In genomic region chr11:101916422-101916821, GRCh38 we compare ENCODE assay signal across 9 cellular contexts. TPM values are rescaled to one million over a fixed set of nuclear protein-coding genes. Genes with fewer than 3 reads are reported as not detected.
DNase-seq lines count a peak whose midpoint lies in the region; ATAC-seq and TF ChIP-seq lines count a peak whose summit lies in the region.
"Had no signal": no experiment of that assay in that cellular context is flagged by ENCODE, and none has a peak within 500 bp of the region (broad histone marks: within the 10 kb centered on the region; RNA-seq: fewer than 3 reads in every experiment).

TSS of gene ANGPTL5 (minus strand) at chr11:101916522. CDS start at chr11:101907909, 8,613 bp downstream.

- DNase-seq in CD14-positive monocyte (ENCODE audit: low spot score) (no peak), PC-9 (peak in 1 of 2 experiments; percentile 17), epithelial cell of prostate (ENCODE audit: low read depth, low spot score) (no peak), osteocyte (ENCODE audit: extremely low spot score, unreplicated experiment) (no peak), NCI-H510A treated with DMSO at 0.1 percent for 48 hours (lab: John Stamatoyannopoulos, UW) (no peak), LoVo (ENCODE audit: low spot score) (no peak), NCI-H2227 (lab: John Stamatoyannopoulos, UW; ENCODE audit: unreplicated experiment) (no peak)

- H3K36me3 Mint-ChIP-seq in CD14-positive monocyte (no peaks in the 10 kb centered on the region), osteocyte (ENCODE audit: unreplicated experiment) (no peaks in the 10 kb centered on the region)

- peak within 1 kb of the TSS; percentile 89 for H2AFZ ChIP-seq in PC-9

- no peaks in the 10 kb centered on the region for H3K27me3 ChIP-seq in PC-9 (ENCODE audit: insufficient read depth, low read depth)

- peaks cover 28% of the 10 kb centered on the region for H3K4me1 ChIP-seq in PC-9 (replicated peaks; ENCODE audit: insufficient read depth)

- POLR2A ChIA-PET in PC-9 (lab: Charles Lee; ENCODE audit: unreplicated experiment) = no interaction called here

- H3K9me2 ChIP-seq in PC-9 (ENCODE audit: insufficient read depth) = no peaks in the 10 kb centered on the region

- H3K27ac Mint-ChIP-seq in CD14-positive monocyte = peak within 1 kb of the TSS; percentile 72 to 93 (median 89)
- peak within 1 kb of the TSS; percentile 97 for H3K27ac Mint-ChIP-seq in osteocyte (ENCODE audit: unreplicated experiment)

- H3K4me3 Mint-ChIP-seq in CD14-positive monocyte = peak within 1 kb of the TSS; percentile 83 to 92
- peak within 1 kb of the TSS; percentile 93 for H3K4me3 Mint-ChIP-seq in osteocyte (ENCODE audit: unreplicated experiment)

- H3K4me1 Mint-ChIP-seq in CD14-positive monocyte (peaks cover 24% of the 10 kb centered on the region), osteocyte (ENCODE audit: unreplicated experiment) (peaks cover 52% of the 10 kb centered on the region)

- peaks cover 2 to 18% (median 11%) of the 10 kb centered on the region in 3 donors for H3K27me3 Mint-ChIP-seq in CD14-positive monocyte (ENCODE audit: low read depth in 3 of 3)
- no peaks in the 10 kb centered on the region for H3K27me3 Mint-ChIP-seq in osteocyte (ENCODE audit: unreplicated experiment)

- CTCF ChIA-PET in PC-9 (lab: Charles Lee) = no interaction called here

- H3K4me3 ChIP-seq in PC-9 = peak within 1 kb of the TSS; percentile 69

- H3F3A ChIP-seq in PC-9 (ENCODE audit: insufficient read depth, low read depth) = peaks cover 21% of the 10 kb centered on the region; the same call in 1 of the 2 replicates

- BruUV-seq in PC-9 (replicated peaks; lab: Mats Ljungman, UMichigan) = no TSS peak

- peak within 1 kb of the TSS; percentile 82 for H3K4me2 ChIP-seq in PC-9

- no peak for ATAC-seq in HG03571 (IDR thresholded peaks at IDR 0.05; ENCODE audit: unreplicated experiment)

- H4K20me1 ChIP-seq in PC-9 (ENCODE audit: insufficient read depth) = no peaks in the 10 kb centered on the region

- intact Hi-C loops in CD14-positive monocyte (cut with micrococcal nuclease) (no loop called here), PC-9 (cut with micrococcal nuclease; ENCODE audit: unreplicated experiment) (loop anchor here (5.0 kb wide), 1 partner anchor 91 kb away; no protein-coding TSS in a partner anchor)

- H3K27ac ChIP-seq in PC-9 (peak within 1 kb of the TSS; percentile 65), epithelial cell of prostate (peak within 1 kb of the TSS; percentile 68)

- TF ChIP-seq CTCF in CD14-positive monocyte (IDR thresholded peaks at IDR 0.05) (no peak), PC-9 (conservative IDR thresholded peaks at IDR 0.05) (no peak), osteocyte (IDR thresholded peaks at IDR 0.05) (no peak)

- H3K79me2 ChIP-seq in PC-9 (ENCODE audit: low read depth) = 0 out of 2 replicates have a peak, but pooled peaks cover 4% of the 10 kb centered on the region

- no peaks in the 10 kb centered on the region for H3K9me3 ChIP-seq in PC-9 (ENCODE audit: insufficient read depth, low read depth)

- H3K9me3 Mint-ChIP-seq in CD14-positive monocyte = peaks cover 0 to 6% (median 0%) of the 10 kb centered on the region in 7 donors
- no peaks in the 10 kb centered on the region for H3K9me3 Mint-ChIP-seq in osteocyte (ENCODE audit: unreplicated experiment)

- no peaks in the 10 kb centered on the region for H3K36me3 ChIP-seq in PC-9 (ENCODE audit: low read depth)

RNA-seq across cellular contexts. Expression of gene ANGPTL5, which starts in this region (rescaled TPM):
- polyA plus RNA-seq in CD14-positive monocyte = not detected
- total RNA-seq in PC-9 (2021) (not detected in 2 replicates), osteocyte (2.4 and 2.9 TPM in 2 replicates)
- total RNA-seq: renal cortical epithelial cell had no signal
